ENCODE assay signal across 10 cellular contexts in the genomic region with DNA sequence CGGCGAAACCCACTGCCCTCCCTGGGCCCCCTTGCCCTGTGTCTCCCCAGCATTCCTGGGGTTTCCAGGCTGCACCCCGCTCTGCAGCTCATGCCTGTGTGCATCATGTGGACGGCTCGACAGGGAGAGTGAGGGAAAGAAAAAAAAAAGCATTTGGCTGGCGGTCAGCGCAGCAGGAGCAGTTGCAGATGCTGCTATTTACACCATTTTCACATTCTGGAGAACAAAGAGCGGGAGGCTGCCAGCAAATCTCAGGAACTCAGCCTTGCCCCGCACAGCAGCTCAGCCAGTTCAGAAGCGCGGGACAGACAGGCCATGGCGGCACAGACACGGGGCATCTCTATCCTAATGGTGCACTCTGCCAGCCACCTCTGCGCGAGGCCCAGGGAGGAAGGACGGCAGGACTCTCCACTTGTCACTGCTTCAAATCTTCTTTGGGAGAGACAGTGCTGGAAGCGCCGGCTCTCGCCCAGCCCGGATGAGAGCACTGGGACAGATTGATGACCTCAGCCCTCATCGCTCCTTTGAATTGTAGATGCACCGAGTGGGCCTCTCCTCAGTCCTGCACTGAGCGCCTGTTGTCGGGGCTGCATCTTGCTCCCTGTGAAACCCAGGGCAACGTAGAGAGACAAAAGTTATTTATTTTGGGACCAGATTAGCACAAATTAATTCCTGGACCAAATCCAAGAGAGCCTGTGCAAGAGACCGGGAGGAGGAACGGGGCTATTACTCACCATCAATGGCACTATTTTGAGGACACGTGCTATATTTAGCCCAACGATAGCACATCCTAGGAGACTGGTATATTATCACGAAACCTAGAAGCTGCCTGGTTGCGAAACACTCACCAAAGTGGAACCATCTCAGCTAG.
A peak's percentile ranks its signal among the peaks of the same experiment; 100 is the strongest.
DNase-seq lines count a peak whose midpoint lies in the region; FAIRE-seq and TF ChIP-seq lines count a peak whose summit lies in the region.
"Had no signal": no experiment of that assay in that cellular context is flagged by ENCODE, and none has a peak within 500 bp of the region (broad histone marks: within the 10 kb centered on the region; RNA-seq: fewer than 3 reads in every experiment).

No MANE protein-coding gene starts in this region.

- no peaks in the 10 kb centered on the region for H3K9me3 ChIP-seq in kidney (ENCODE audit: control insufficient read depth in 1 of 2, low read length in 2 of 2)

- H3K27ac ChIP-seq in kidney (ENCODE audit: low read depth in 2 of 2, low read length in 2 of 2) (no peak overlapping the region), substantia nigra (ENCODE audit: low read depth, low read length, poor library complexity, severe bottlenecking) (peak overlapping the region; percentile 79)

- H3K4me3 ChIP-seq in choroid plexus epithelial cell (ENCODE audit: low read depth, low read length) = no peak overlapping the region
- peak overlapping the region in 1 of 2 donors; percentile 25 for H3K4me3 ChIP-seq in kidney (ENCODE audit: low read length in 2 of 2)

- no peak for FAIRE-seq in kidney (lab: Jason Lieb, UNC)

- H3K9ac ChIP-seq in kidney (ENCODE audit: low read length in 2 of 2) = no peak overlapping the region

- TF ChIP-seq CTCF in choroid plexus epithelial cell (conservative IDR thresholded peaks at IDR 0.05; ENCODE audit: low read depth, low read length) = no peak
- TF ChIP-seq CTCF in kidney (IDR thresholded peaks at IDR 0.05; ENCODE audit: borderline replicate concordance, extremely low read depth, insufficient read depth) = no peak

- DNase-seq in Kasumi-1 (lab: John Stamatoyannopoulos, UW) (peak; percentile 51 to 77), choroid plexus epithelial cell (ENCODE audit: low read depth) (peak; percentile 39), kidney (peak; percentile 61), substantia nigra (lab: John Stamatoyannopoulos, UW) (peak in 45 of 49 donors; percentile 14 to 82 (median 48)), OCI-M1 (lab: John Stamatoyannopoulos, UW) (no peak), activated gamma-delta T cell treated with Interleukin-2 at 50 U/mL for 16 hours (no peak), G401 (ENCODE audit: low spot score) (no peak)
- DNase-seq in stimulated activated naive CD4-positive, alpha-beta T cell (lab: John Stamatoyannopoulos, UW) = no peak
- DNase-seq: naive thymus-derived CD8-positive, alpha-beta T cell; SIG-M5 had no signal

- peaks cover 0 to 2% of the 10 kb centered on the region in 2 donors for H3K4me1 ChIP-seq in kidney (ENCODE audit: control insufficient read depth in 1 of 2, insufficient read depth in 1 of 2, low read depth in 1 of 2, low read length in 2 of 2)

- intact Hi-C loops in kidney (cut with DNase I) = no loop called here

- no peaks in the 10 kb centered on the region for H3K36me3 ChIP-seq in kidney (ENCODE audit: control insufficient read depth in 1 of 2, insufficient read depth in 2 of 2, low read length in 2 of 2)

- in situ Hi-C loops in G401 (cut with HindIII; ENCODE audit: low sequenced_read_pairs) = no loop called here

Comparison
In these comparisons a context has a peak if more than half of its experiments do, and no peak if none do; other contexts are left out.
1. DNase-seq: peak in Kasumi-1 (2 of 2), choroid plexus epithelial cell (single experiment), kidney (single experiment) and substantia nigra (45 of 49); none in OCI-M1 (single experiment), stimulated activated naive CD4-positive, alpha-beta T cell (0 of 6), activated gamma-delta T cell treated with Interleukin-2 at 50 U/mL for 16 hours (single experiment) and G401 (single experiment).